ENCODE assay signal across 2 cellular contexts in genomic region chr5:125225424-125225823, GRCh38.
TF ChIP-seq lines count a peak whose summit lies in the region.

No MANE protein-coding gene starts in this region.

TF ChIP-seq in IMR-90, 13 proteins besides CTCF, POLR2A, EP300 and RAD21:
- TF ChIP-seq CEBPB (IDR thresholded peaks at IDR 0.05; ENCODE audit: low read depth, low read length) (no peak), RCOR1 (IDR thresholded peaks at IDR 0.05; ENCODE audit: insufficient replicate concordance, low read length) (no peak), NFE2L2 (IDR thresholded peaks at IDR 0.05; ENCODE audit: low read depth, low read length) (no peak), MAZ (IDR thresholded peaks at IDR 0.05; ENCODE audit: borderline replicate concordance, low read depth, low read length) (no peak), BHLHE40 (IDR thresholded peaks at IDR 0.05; ENCODE audit: low read depth, low read length) (no peak), FOS (IDR thresholded peaks at IDR 0.05; ENCODE audit: low read depth, low read length) (no peak), MAFK (IDR thresholded peaks at IDR 0.05; ENCODE audit: low read depth, low read length) (no peak), RFX5 (IDR thresholded peaks at IDR 0.05; ENCODE audit: low read depth, low read length) (no peak), SMC3 (IDR thresholded peaks at IDR 0.05; ENCODE audit: low read depth, low read length) (no peak), USF2 (IDR thresholded peaks at IDR 0.05; ENCODE audit: low read depth, low read length) (no peak), CHD1 (IDR thresholded peaks at IDR 0.05; ENCODE audit: low read depth, low read length) (no peak), ELK1 (IDR thresholded peaks at IDR 0.05; ENCODE audit: borderline replicate concordance, low read depth, low read length) (no peak), MXI1 (IDR thresholded peaks at IDR 0.05; ENCODE audit: borderline replicate concordance, low read depth, low read length) (no peak)

TF ChIP-seq in H1, 55 proteins besides CTCF, POLR2A, EP300 and RAD21:
- no peak for TF ChIP-seq TAF1 (IDR thresholded peaks at IDR 0.05; ENCODE audit: low read depth, low read length)
- TF ChIP-seq RXRA (IDR thresholded peaks at IDR 0.05; ENCODE audit: insufficient read depth, low read depth, low read length) = no peak
- TF ChIP-seq RNF2 (IDR thresholded peaks at IDR 0.05; ENCODE audit: borderline replicate concordance, low read depth, low read length, missing control alignments, poor library complexity, severe bottlenecking) = no peak
- TF ChIP-seq SP1 (IDR thresholded peaks at IDR 0.05; ENCODE audit: low read depth, low read length) = no peak
- no peak for TF ChIP-seq ATF3 (IDR thresholded peaks at IDR 0.05; ENCODE audit: insufficient read depth, low read depth, low read length)
- no peak for TF ChIP-seq BCL11A (IDR thresholded peaks at IDR 0.05; ENCODE audit: low read depth in 2 of 2, low read length in 2 of 2)
- no peak for TF ChIP-seq JUND (IDR thresholded peaks at IDR 0.05; ENCODE audit: low read length)
- no peak for TF ChIP-seq KDM4A (IDR thresholded peaks at IDR 0.05; ENCODE audit: low read depth, low read length, severe bottlenecking)
TF ChIP-seq in H1: peak in this region for 0.
